Comparison of ENCODE assay signal across 25 cellular contexts in genomic region chr15:77622212-77622941, GRCh38. TPM values are rescaled to one million over a fixed set of nuclear protein-coding genes. Genes with fewer than 3 reads are reported as not detected.
DNase-seq lines count a peak whose midpoint lies in the region; ATAC-seq and TF ChIP-seq lines count a peak whose summit lies in the region.
"Had no signal": no experiment of that assay in that cellular context is flagged by ENCODE, and none has a peak within 500 bp of the region (broad histone marks: within the 10 kb centered on the region; RNA-seq: fewer than 3 reads in every experiment).

No MANE protein-coding gene starts in this region.

- H3K27me3 ChIP-seq in HUES64 (ENCODE audit: insufficient read depth, low read length) (no peaks in the 10 kb centered on the region), hepatocyte (no peaks in the 10 kb centered on the region)

- no peak overlapping the region for H3K4me3 Mint-ChIP-seq in nephron

- H3K27ac ChIP-seq in HUES64 (ENCODE audit: low read depth, low read length) (peak overlapping the region; percentile 86), hepatocyte (peak overlapping the region; percentile 51)
- H3K27ac ChIP-seq: parathyroid adenoma, SK-N-MC, skin epidermis had no signal

- H3K9me2 ChIP-seq in hepatocyte (replicated peaks; ENCODE audit: insufficient read depth): no peaks in the 10 kb centered on the region

- H3K9me3 ChIP-seq in HUES64 (ENCODE audit: insufficient read depth, low read depth, low read length): no peaks in the 10 kb centered on the region
- H3K9me3 ChIP-seq in hepatocyte (ENCODE audit: low read depth): no peaks in the 10 kb centered on the region
- H3K9me3 ChIP-seq: HAP-1 had no signal

- DNase-seq in CMK (ENCODE audit: low read depth): peak; percentile 82
- DNase-seq in hepatocyte (ENCODE audit: low spot score): peak; percentile 41
- DNase-seq in dedifferentiated amniotic fluid mesenchymal stem cell (ENCODE audit: extremely low spot score): no peak
- no peak for DNase-seq in NOMO-1 treated with DMSO at 0.1 percent for 48 hours (lab: John Stamatoyannopoulos, UW; ENCODE audit: unreplicated experiment)
- DNase-seq: activated CD4-positive, alpha-beta T cell treated with anti-CD3 and anti-CD28 coated beads, Interleukin-2, amount 50 U/mL, for 1 hour; activated naive CD4-positive, alpha-beta T cell; activated T-cell treated with anti-CD3 and anti-CD28 coated beads for 4 hours; aorta; cerebellar nuclear complex; COR-L47; Karpas-422; kidney glomerular epithelial cell; NCI-H1092; NCI-H2081 treated with DMSO at 0.1 percent for 48 hours; NCI-H774; stimulated activated CD4-positive, alpha-beta T cell treated with anti-CD3 and anti-CD28 coated beads, Interleukin-4, amount 100 ng/mL, for 4 hours; T1000 had no signal

- H3K4me3 ChIP-seq in HUES64 (ENCODE audit: low read length) (no peak overlapping the region), hepatocyte (no peak overlapping the region)
- H3K4me3 ChIP-seq: HAP-1, SK-N-MC, skin epidermis had no signal

- peaks cover 4% of the 10 kb centered on the region; the same call in 1 of the 2 replicates for H3K36me3 ChIP-seq in HUES64 (ENCODE audit: insufficient read depth, low read length)
- no peaks in the 10 kb centered on the region for H3K36me3 ChIP-seq in hepatocyte (replicated peaks; ENCODE audit: insufficient read depth, low read depth)
- H3K36me3 ChIP-seq: HAP-1 had no signal

- no peak for TF ChIP-seq CTCF in hepatocyte (IDR thresholded peaks at IDR 0.05; ENCODE audit: poor library complexity)
- no peak for TF ChIP-seq CTCF in nephron (IDR thresholded peaks at IDR 0.05; ENCODE audit: unreplicated experiment in 3 of 3)

- peaks cover under 1% of the 10 kb centered on the region for H3K27me3 Mint-ChIP-seq in nephron (ENCODE audit: low read depth)

- H2AFZ ChIP-seq in hepatocyte: no peak overlapping the region
- H2AFZ ChIP-seq: parathyroid adenoma had no signal

- peaks cover 37% of the 10 kb centered on the region for H3K4me1 ChIP-seq in HUES64 (ENCODE audit: insufficient read depth, low read length)
- H3K4me1 ChIP-seq in hepatocyte (ENCODE audit: insufficient read depth): peaks cover 37% of the 10 kb centered on the region
- H3K4me1 ChIP-seq: parathyroid adenoma had no signal

- peak overlapping the region; percentile 53 for H3K9ac ChIP-seq in HUES64 (ENCODE audit: low read depth, low read length)
- H3K9ac ChIP-seq: parathyroid adenoma had no signal

- H4K20me1 ChIP-seq in hepatocyte (ENCODE audit: insufficient read depth, poor library complexity, severe bottlenecking): no peaks in the 10 kb centered on the region

- H3K79me2 ChIP-seq in hepatocyte: no peaks in the 10 kb centered on the region
- H3K79me2 ChIP-seq: parathyroid adenoma had no signal

- H3K36me3 Mint-ChIP-seq in nephron (ENCODE audit: low read depth): peaks cover 5% of the 10 kb centered on the region

- peak overlapping the region; percentile 46 for H3K4me2 ChIP-seq in hepatocyte

- ATAC-seq in HG03469 (IDR thresholded peaks at IDR 0.05; ENCODE audit: unreplicated experiment) (no peak), GM21367 (IDR thresholded peaks at IDR 0.05; ENCODE audit: unreplicated experiment) (no peak)

- peak overlapping the region; percentile 31 to 50 (median 35) for H3K27ac Mint-ChIP-seq in nephron

- H3K9me3 Mint-ChIP-seq in nephron: no peaks in the 10 kb centered on the region

- H3K4me1 Mint-ChIP-seq in nephron: peaks cover 11% of the 10 kb centered on the region

- WGBS in HUES64: 42% methylated on average over 22 of the region's 22 CpGs
- 47% methylated on average over 20 of the region's 22 CpGs for WGBS in hepatocyte (ENCODE audit: low lambda C conversion rate, missing lambda C conversion rate)

RNA-seq across cellular contexts. Expression of gene LINGO1, which starts 10.3 kb away (rescaled TPM):
- 31.0 TPM for polyA plus RNA-seq in HUES64 (2013, experiment 1 of 2)
- 31.2 TPM for polyA plus RNA-seq in HUES64 (2013, experiment 2 of 2)
- 3.3 and 4.3 TPM in 2 replicates for total RNA-seq in hepatocyte
- polyA plus RNA-seq in hepatocyte: 5.1 and 8.1 TPM in 2 replicates

Comparison
In these comparisons a context has a peak if more than half of its experiments do, and no peak if none do; other contexts are left out.
1. DNase-seq: peak in CMK (single experiment) and hepatocyte (single experiment); none in dedifferentiated amniotic fluid mesenchymal stem cell (single experiment) and NOMO-1 treated with DMSO at 0.1 percent for 48 hours (single experiment).